1 cellular context compared by ENCODE assay signal in genomic region chr18:50218432-50219197, GRCh38.
TF ChIP-seq lines count a peak whose summit lies in the region.

No MANE protein-coding gene starts in this region.

TF ChIP-seq in IMR-90, 13 proteins besides CTCF, POLR2A, EP300 and RAD21 (continued from another document):
- TF ChIP-seq SMC3 (IDR thresholded peaks at IDR 0.05; ENCODE audit: low read depth, low read length), result peak; percentile 27; the same call in 1 of the 2 replicates
